Comparison of ENCODE assay signal across 8 cellular contexts in genomic region chr10:87504667-87505365, GRCh38.
A peak's percentile ranks its signal among the peaks of the same experiment; 100 is the strongest.
DNase-seq lines count a peak whose midpoint lies in the region; ATAC-seq and TF ChIP-seq lines count a peak whose summit lies in the region.

MINPP1 (plus strand) TSS chr10:87504893; CDS start chr10:87504916, 23 bp downstream.

- peak; percentile 41 for DNase-seq in AG09319 (ENCODE audit: extremely low read depth, low read depth)
- peak; percentile 43 for DNase-seq in NCI-H345 treated with DMSO at 0.1 percent for 48 hours (lab: John Stamatoyannopoulos, UW; ENCODE audit: unreplicated experiment)
- DNase-seq in activated CD4-positive, alpha-beta T cell treated with anti-CD3 and anti-CD28 coated beads for 48 hours = peak; percentile 94
- peak; percentile 72 for DNase-seq in kidney glomerular epithelial cell (lab: John Stamatoyannopoulos, UW)
- DNase-seq in stimulated activated CD4-positive, alpha-beta T cell treated with anti-CD3 and anti-CD28 coated beads, Interleukin-15, amount 100 ng/mL, for 48 hours (ENCODE audit: low read depth in 2 of 2) = peak; percentile 87 to 89

- no peak for TF ChIP-seq CTCF in AG09319 (IDR thresholded peaks at IDR 0.05; ENCODE audit: low read depth, low read length)

- ATAC-seq in GM18870 (IDR thresholded peaks at IDR 0.05; ENCODE audit: unreplicated experiment) (peak; percentile 78), HG03103 (IDR thresholded peaks at IDR 0.05; ENCODE audit: low read depth, unreplicated experiment) (peak; percentile 88)

- H3K27ac ChIP-seq in cingulate gyrus (ENCODE audit: low read depth, low read length) = peak within 1 kb of the TSS; percentile 57

Comparison
In these comparisons a context has a peak if more than half of its experiments do, and no peak if none do; other contexts are left out.
1. Peak in every context shown above with its lines: DNase-seq, ATAC-seq and H3K27ac ChIP-seq.
2. DNase-seq: peak in every context shown above with its lines; median percentile 94 in activated CD4-positive, alpha-beta T cell treated with anti-CD3 and anti-CD28 coated beads for 48 hours; 88 in stimulated activated CD4-positive, alpha-beta T cell treated with anti-CD3 and anti-CD28 coated beads, Interleukin-15, amount 100 ng/mL, for 48 hours; 72 in kidney glomerular epithelial cell; 43 in NCI-H345 treated with DMSO at 0.1 percent for 48 hours; 41 in AG09319.